8 cellular contexts compared by ENCODE assay signal in genomic region chrX:14872851-14873675, GRCh38. TPM values are rescaled to one million over a fixed set of nuclear protein-coding genes. Genes with fewer than 3 reads are reported as not detected.
DNase-seq lines count a peak whose midpoint lies in the region; ATAC-seq, FAIRE-seq and TF ChIP-seq lines count a peak whose summit lies in the region.

Gene FANCB, minus strand, starts transcription at chrX:14873069. Its CDS starts 7,559 bp downstream, at chrX:14865510.
Gene MOSPD2, plus strand, starts transcription at chrX:14873421. Its CDS starts 108 bp downstream, at chrX:14873529.

- 0 to 33% methylated on average over 77 of the region's 78 CpGs for WGBS in pancreas, 2 donors

- ATAC-seq in HG02798 (IDR thresholded peaks at IDR 0.05; ENCODE audit: poor library complexity, unreplicated experiment) (peak; percentile 97), Right ventricle myocardium superior (ENCODE audit: poor library complexity) (peak; percentile 100), pancreas (peak; percentile 97 to 99 (median 98))
- peak; percentile 97 for ATAC-seq in activated naive CD8-positive, alpha-beta T cell treated with anti-CD3 and anti-CD28 coated beads, Interleukin-2, amount 50 U/mL, for 24 hours

- no peak for TF ChIP-seq POLR2A in GM12891 (IDR thresholded peaks at IDR 0.05; ENCODE audit: low read depth, low read length)

- no peaks in the 10 kb centered on the region for H3K36me3 ChIP-seq in pancreas
- peaks cover 0 to 5% (median 0%) of the 10 kb centered on the region in 3 donors for H3K36me3 ChIP-seq in tibial artery

- H3K27me3 ChIP-seq in pancreas (no peaks in the 10 kb centered on the region), tibial artery (no peaks in the 10 kb centered on the region)

- FAIRE-seq in GM12891 (lab: Jason Lieb, UNC) = peak; percentile 99
- peak; percentile 97 for FAIRE-seq in pancreas (lab: Jason Lieb, UNC)

- no peaks in the 10 kb centered on the region for H3K4me1 ChIP-seq in pancreas
- H3K4me1 ChIP-seq in tibial artery = peaks cover 0 to 8% (median 0%) of the 10 kb centered on the region in 4 donors

- peaks cover 23% of the 10 kb centered on the region for H3K4me1 Mint-ChIP-seq in activated naive CD8-positive, alpha-beta T cell treated with anti-CD3 and anti-CD28 coated beads, Interleukin-2, amount 50 U/mL, for 24 hours

- H3K9me3 ChIP-seq in pancreas = no peaks in the 10 kb centered on the region
- H3K9me3 ChIP-seq in tibial artery = peaks cover 0 to under 1% (median under 1%) of the 10 kb centered on the region in 3 donors

- H3K4me3 ChIP-seq in pancreas (peak within 1 kb of the TSS; percentile 39 to 58 (median 54)), tibial artery (peak within 1 kb of the TSS; percentile 85 to 86)

- peak; percentile 68 for DNase-seq in GM12891 (ENCODE audit: insufficient read length, low spot score)
- DNase-seq in NCI-H1417 treated with DMSO at 0.1 percent for 48 hours (lab: John Stamatoyannopoulos, UW) = peak; percentile 89
- DNase-seq in SW 1271 (lab: John Stamatoyannopoulos, UW) = peak; percentile 46 to 73
- DNase-seq in activated naive CD8-positive, alpha-beta T cell treated with anti-CD3 and anti-CD28 coated beads, Interleukin-2, amount 50 U/mL, for 24 hours = peak; percentile 89
- DNase-seq in Right ventricle myocardium superior = peak; percentile 96
- peak; percentile 88 to 95 (median 94) for DNase-seq in pancreas
- peak; percentile 92 to 97 for DNase-seq in tibial artery

- H3K27ac ChIP-seq in pancreas (peak within 1 kb of the TSS in 3 of 4 donors; percentile 29 to 71 (median 54)), tibial artery (peak within 1 kb of the TSS; percentile 86 to 90)

- peaks cover 18% of the 10 kb centered on the region for H3K36me3 Mint-ChIP-seq in activated naive CD8-positive, alpha-beta T cell treated with anti-CD3 and anti-CD28 coated beads, Interleukin-2, amount 50 U/mL, for 24 hours (ENCODE audit: low read depth)

- H3K9me3 Mint-ChIP-seq in activated naive CD8-positive, alpha-beta T cell treated with anti-CD3 and anti-CD28 coated beads, Interleukin-2, amount 50 U/mL, for 24 hours = no peaks in the 10 kb centered on the region

- TF ChIP-seq CTCF in pancreas (IDR thresholded peaks at IDR 0.05) (no peak), tibial artery (IDR thresholded peaks at IDR 0.05) (no peak)

- peak within 1 kb of the TSS; percentile 80 for H3K4me3 Mint-ChIP-seq in activated naive CD8-positive, alpha-beta T cell treated with anti-CD3 and anti-CD28 coated beads, Interleukin-2, amount 50 U/mL, for 24 hours

- no peaks in the 10 kb centered on the region for H3K27me3 Mint-ChIP-seq in activated naive CD8-positive, alpha-beta T cell treated with anti-CD3 and anti-CD28 coated beads, Interleukin-2, amount 50 U/mL, for 24 hours

- intact Hi-C loops in Right ventricle myocardium superior (cut with DNase I) (no loop called here), pancreas (cut with DNase I) (no loop called here), tibial artery (cut with DNase I; ENCODE audit: low total_unique reads) (no loop called here)

- H3K27ac Mint-ChIP-seq in activated naive CD8-positive, alpha-beta T cell treated with anti-CD3 and anti-CD28 coated beads, Interleukin-2, amount 50 U/mL, for 24 hours = peak within 1 kb of the TSS; percentile 70

TF ChIP-seq in GM12891, 5 proteins besides CTCF, POLR2A, EP300 and RAD21:
- 0 out of 2 replicates have a peak, but pooled peaks have one; percentile 22 for TF ChIP-seq TAF1 (IDR thresholded peaks at IDR 0.05; ENCODE audit: low read depth, low read length)
- no peak for TF ChIP-seq SPI1 (IDR thresholded peaks at IDR 0.05; ENCODE audit: low read depth, low read length)
- TF ChIP-seq POU2F2 (IDR thresholded peaks at IDR 0.05; ENCODE audit: low read depth, low read length) = no peak
- no peak for TF ChIP-seq POLR2AphosphoS5 (IDR thresholded peaks at IDR 0.05; ENCODE audit: low read depth, low read length)
- TF ChIP-seq PAX5 (IDR thresholded peaks at IDR 0.05; ENCODE audit: insufficient read depth, low read length, severe bottlenecking) = no peak

RNA-seq across cellular contexts. Expression of gene FANCB, which starts in this region (rescaled TPM):
- polyA plus RNA-seq in GM12891 (2012; ENCODE audit: low read depth, missing spikeins) = 1.4 TPM
- 0.35 TPM for total RNA-seq in Right ventricle myocardium superior
- under 1 TPM; 0.14 to 0.83 (median 0.39) TPM for total RNA-seq in pancreas
- polyA plus RNA-seq in pancreas = under 1 TPM; 0.08 to 0.19 TPM

RNA-seq across cellular contexts. Expression of gene MOSPD2, which starts in this region (rescaled TPM):
- polyA plus RNA-seq in GM12891 (2012; ENCODE audit: low read depth, missing spikeins) = 3.1 TPM
- total RNA-seq in Right ventricle myocardium superior (4.5 TPM), pancreas (1 to 10 TPM; 3.1 to 8.3 (median 5.2) TPM)
- polyA plus RNA-seq in pancreas = 1 to 10 TPM; 1.9 to 3.0 TPM

Comparison
In these comparisons a context has a peak if more than half of its experiments do, and no peak if none do; other contexts are left out.
1. Peak in every context shown above with its lines: DNase-seq, ATAC-seq, H3K4me3 ChIP-seq and H3K27ac ChIP-seq.